In genomic region chr5:54385994-54386393, GRCh38 we compare ENCODE assay signal across 16 cellular contexts.
DNase-seq lines count a peak whose midpoint lies in the region; TF ChIP-seq lines count a peak whose summit lies in the region.
"Had no signal": no experiment of that assay in that cellular context is flagged by ENCODE, and none has a peak within 500 bp of the region (broad histone marks: within the 10 kb centered on the region; RNA-seq: fewer than 3 reads in every experiment).

No MANE protein-coding gene starts in this region.

- H2BK15ac ChIP-seq in neuronal stem cell (ENCODE audit: low read length): no peak overlapping the region

- H3K9me3 ChIP-seq in neuronal stem cell (replicated peaks in 1 of 2; ENCODE audit: control insufficient read depth in 2 of 2, insufficient read depth in 1 of 2, low read depth in 1 of 2, low read length in 2 of 2): no peaks in the 10 kb centered on the region

- H2BK120ac ChIP-seq in neuronal stem cell (ENCODE audit: low read depth, low read length): no peak overlapping the region

- peaks cover 0 to 5% of the 10 kb centered on the region in 2 donors for H3K4me1 ChIP-seq in neuronal stem cell (ENCODE audit: control insufficient read depth in 2 of 2, insufficient read depth in 1 of 2, low read depth in 1 of 2, low read length in 2 of 2)

- no peaks in the 10 kb centered on the region for H3K79me1 ChIP-seq in neuronal stem cell (ENCODE audit: low read depth, low read length)

- no peak overlapping the region for H2BK5ac ChIP-seq in neuronal stem cell (ENCODE audit: low read length)

- no peak overlapping the region for H3K4me2 ChIP-seq in neuronal stem cell (ENCODE audit: insufficient read depth, low read length, poor library complexity, severe bottlenecking)

- no peak overlapping the region for H3K9ac ChIP-seq in neuronal stem cell (ENCODE audit: low read depth, low read length, poor library complexity)

- no peak overlapping the region for H4K8ac ChIP-seq in neuronal stem cell (ENCODE audit: low read depth, low read length)

- no peak overlapping the region for H3K18ac ChIP-seq in neuronal stem cell (ENCODE audit: low read length)

- H3K23ac ChIP-seq in neuronal stem cell (ENCODE audit: low read depth, low read length, poor library complexity): no peak overlapping the region

- H2AK5ac ChIP-seq in neuronal stem cell (ENCODE audit: low read depth, low read length): no peak overlapping the region

- H3K14ac ChIP-seq in neuronal stem cell (ENCODE audit: low read length): no peak overlapping the region

- peak; percentile 54 for DNase-seq in EH (ENCODE audit: low read depth)
- DNase-seq in NCI-H226: peak; percentile 72
- DNase-seq in choroid plexus epithelial cell (ENCODE audit: low read depth): peak; percentile 75
- DNase-seq in neuronal stem cell (ENCODE audit: low spot score): no peak
- DNase-seq in stimulated activated CD4-positive, alpha-beta T cell treated with anti-CD3 and anti-CD28 coated beads, Interleukin-4, amount 100 ng/mL, for 1 hour: no peak
- no peak for DNase-seq in caudate nucleus (lab: John Stamatoyannopoulos, UW)
- DNase-seq in NCI-H2029 treated with DMSO at 0.1 percent for 48 hours (lab: John Stamatoyannopoulos, UW): no peak
- DNase-seq: CD4-positive, CD25-positive, alpha-beta regulatory T cell; DMS79; H9; MG63; NCI-H1092; NCI-H1694; NCI-H2107; NCI-H526 treated with DMSO at 0.1 percent for 48 hours; SIG-M5 had no signal

- H4K91ac ChIP-seq in neuronal stem cell (ENCODE audit: low read depth, low read length, poor library complexity): no peak overlapping the region

- no CpG with 5 or more reads among the region's 2 CpGs for WGBS in neuronal stem cell (ENCODE audit: extremely low coverage in 2 of 2, insufficient read length in 2 of 2, insufficient replicate concordance in 1 of 2), 2 donors

- H3K27ac ChIP-seq in neuronal stem cell (replicated peaks; ENCODE audit: low read length): no peak overlapping the region
- no peak overlapping the region for H3K27ac ChIP-seq in caudate nucleus (ENCODE audit: low read depth, low read length)

- TF ChIP-seq CTCF in choroid plexus epithelial cell (conservative IDR thresholded peaks at IDR 0.05; ENCODE audit: low read depth, low read length): no peak

- no peaks in the 10 kb centered on the region for H3K27me3 ChIP-seq in neuronal stem cell (ENCODE audit: control insufficient read depth in 3 of 3, insufficient read depth in 3 of 3, low read depth in 1 of 3, low read length in 3 of 3)
- H3K27me3 ChIP-seq: MG63 had no signal

- H3K4me3 ChIP-seq in choroid plexus epithelial cell (ENCODE audit: low read depth, low read length): no peak overlapping the region
- no peak overlapping the region for H3K4me3 ChIP-seq in neuronal stem cell (ENCODE audit: low read length in 2 of 2)
- H3K4me3 ChIP-seq: MG63 had no signal

- no peaks in the 10 kb centered on the region for H3K36me3 ChIP-seq in neuronal stem cell (replicated peaks in 1 of 2; ENCODE audit: control insufficient read depth in 2 of 2, insufficient read depth in 2 of 2, low read length in 2 of 2)
- H3K36me3 ChIP-seq: MG63 had no signal

- no peak overlapping the region for H2BK12ac ChIP-seq in neuronal stem cell (ENCODE audit: low read length)

- H2AFZ ChIP-seq in neuronal stem cell (ENCODE audit: low read length): peak overlapping the region; percentile 8

- no peak overlapping the region for H3K4ac ChIP-seq in neuronal stem cell (ENCODE audit: low read length)

Comparison
In these comparisons a context has a peak if more than half of its experiments do, and no peak if none do; other contexts are left out.
1. DNase-seq: peak in EH (single experiment), NCI-H226 (single experiment) and choroid plexus epithelial cell (single experiment); none in neuronal stem cell (single experiment), stimulated activated CD4-positive, alpha-beta T cell treated with anti-CD3 and anti-CD28 coated beads, Interleukin-4, amount 100 ng/mL, for 1 hour (single experiment), caudate nucleus (0 of 61) and NCI-H2029 treated with DMSO at 0.1 percent for 48 hours (single experiment).